13 cellular contexts compared by ENCODE assay signal in the genomic region with DNA sequence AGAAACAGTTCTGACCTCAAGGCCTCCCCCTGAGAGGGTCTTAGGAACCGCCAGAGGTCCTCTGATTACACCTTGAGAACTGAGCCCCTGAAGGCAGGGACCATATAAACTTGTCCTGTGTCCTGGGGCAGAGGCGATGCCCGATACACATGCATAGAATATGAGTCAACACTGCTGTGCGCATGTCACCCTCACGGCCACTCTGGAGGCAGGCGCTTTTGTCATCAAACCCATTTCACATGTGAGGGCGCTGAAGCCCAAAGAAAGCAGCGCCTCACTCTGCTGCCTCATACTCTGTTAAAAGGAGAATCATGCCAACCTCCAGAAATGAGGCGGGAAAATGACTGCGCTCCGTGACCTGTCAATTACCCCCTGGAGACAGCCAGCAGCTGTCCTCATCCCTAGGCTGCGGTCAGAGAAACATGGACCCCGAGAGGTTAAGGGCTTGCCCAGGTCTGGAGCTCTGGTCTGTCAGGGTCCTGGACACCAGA.
DNase-seq lines count a peak whose midpoint lies in the region; ATAC-seq, FAIRE-seq and TF ChIP-seq lines count a peak whose summit lies in the region.
"Had no signal": no experiment of that assay in that cellular context is flagged by ENCODE, and none has a peak within 500 bp of the region (broad histone marks: within the 10 kb centered on the region; RNA-seq: fewer than 3 reads in every experiment).

No MANE protein-coding gene starts in this region.

- no peak overlapping the region for H4K91ac ChIP-seq in H9 (ENCODE audit: insufficient read length, low read depth, low read length)

- H3K18ac ChIP-seq in H9 (ENCODE audit: insufficient read length, low read depth, low read length), result no peak overlapping the region

- no peak overlapping the region for H3K56ac ChIP-seq in H9 (ENCODE audit: insufficient read length, low read depth, low read length)

- H3K27ac Mint-ChIP-seq in H9, result no peak overlapping the region
- H3K27ac Mint-ChIP-seq: activated CD8-positive, alpha-beta memory T cell treated with anti-CD3 and anti-CD28 coated beads, Interleukin-2, amount 10 ng/mL, durations not matched to agents 7 days and 5 days; activated naive CD8-positive, alpha-beta T cell had no signal

- H3K4ac ChIP-seq in H9 (ENCODE audit: low read depth, low read length), result no peak overlapping the region

- H3K9me3 Mint-ChIP-seq in H9, result peaks cover 0 to 4% of the 10 kb centered on the region in 2 experiments; a peak in 2 of 5 replicates

- H3K4me2 ChIP-seq in H9 (ENCODE audit: insufficient read depth, insufficient read length, low read length), result no peak overlapping the region

- no peak overlapping the region for H2BK15ac ChIP-seq in H9 (ENCODE audit: low read depth, low read length)

- no peak for ATAC-seq in HG02623 (IDR thresholded peaks at IDR 0.05; ENCODE audit: unreplicated experiment)
- no peak for ATAC-seq in GM18502 (IDR thresholded peaks at IDR 0.05; ENCODE audit: poor library complexity, unreplicated experiment)
- ATAC-seq in HG02678 (IDR thresholded peaks at IDR 0.05; ENCODE audit: unreplicated experiment), result no peak
- ATAC-seq: activated CD8-positive, alpha-beta memory T cell treated with anti-CD3 and anti-CD28 coated beads, Interleukin-2, amount 10 ng/mL, durations not matched to agents 7 days and 5 days had no signal

- H3K9me3 ChIP-seq in H9 (ENCODE audit: control insufficient read depth, low read depth, low read length), result no peaks in the 10 kb centered on the region
- H3K9me3 ChIP-seq: esophagus muscularis mucosa had no signal

- H3K27me3 Mint-ChIP-seq in H9 (ENCODE audit: low read depth), result peaks cover 64% of the 10 kb centered on the region
- H3K27me3 Mint-ChIP-seq: activated naive CD8-positive, alpha-beta T cell had no signal

- H2BK120ac ChIP-seq in H9 (ENCODE audit: low read depth, low read length, poor library complexity, severe bottlenecking), result no peak overlapping the region

- FAIRE-seq in frontal cortex (lab: Jason Lieb, UNC), result no peak

- peaks cover 0 to 4% (median 0%) of the 10 kb centered on the region in 3 experiments; a peak in 2 of 7 replicates for H3K36me3 Mint-ChIP-seq in H9 (ENCODE audit: insufficient read depth in 1 of 3, low read depth in 3 of 3)
- H3K36me3 Mint-ChIP-seq: activated CD8-positive, alpha-beta memory T cell treated with anti-CD3 and anti-CD28 coated beads, Interleukin-2, amount 10 ng/mL, durations not matched to agents 7 days and 5 days; activated naive CD8-positive, alpha-beta T cell had no signal

- H4K20me1 ChIP-seq in H9 (ENCODE audit: control insufficient read depth, insufficient read depth, insufficient read length), result no peaks in the 10 kb centered on the region

- DNase-seq in Ammon's horn (ENCODE audit: low spot score) (peak; percentile 22), H9 (peak; percentile 16), NCI-H748 (lab: John Stamatoyannopoulos, UW; ENCODE audit: unreplicated experiment) (peak; percentile 89), islet precursor cell (peak; percentile 36), frontal cortex (ENCODE audit: low spot score in 2 of 2) (no peak)
- DNase-seq: activated CD8-positive, alpha-beta memory T cell treated with anti-CD3 and anti-CD28 coated beads, Interleukin-2, amount 10 ng/mL, durations not matched to agents 7 days and 5 days; stimulated activated CD4-positive, alpha-beta T cell treated with anti-CD3 and anti-CD28 coated beads, Interleukin-15, amount 100 ng/mL, for 24 hours; T-helper 9 cell had no signal

- H3K27ac ChIP-seq in H9 (ENCODE audit: insufficient read length, low read depth, low read length), result no peak overlapping the region
- H3K27ac ChIP-seq: esophagus muscularis mucosa had no signal

- H2BK5ac ChIP-seq in H9 (ENCODE audit: insufficient read length, low read length), result no peak overlapping the region

- no peak overlapping the region for H2BK12ac ChIP-seq in H9 (ENCODE audit: insufficient read length, low read depth, low read length)

- H3K27me3 ChIP-seq in H9 (ENCODE audit: insufficient read depth, low read length), result no peaks in the 10 kb centered on the region

- no peak overlapping the region for H2BK20ac ChIP-seq in H9 (ENCODE audit: low read depth, low read length, poor library complexity, severe bottlenecking)

- H3K14ac ChIP-seq in H9 (ENCODE audit: insufficient read depth, low read length), result no peak overlapping the region

- H2AFZ ChIP-seq in H9 (ENCODE audit: low read length), result no peak overlapping the region

- H3K79me2 ChIP-seq in H9 (ENCODE audit: insufficient read depth, low read length), result no peaks in the 10 kb centered on the region

- WGBS in H9 (ENCODE audit: extremely low coverage, insufficient read length, low lambda C conversion rate), result no CpG with 5 or more reads among the region's 13 CpGs

- H3K4me1 Mint-ChIP-seq in H9, result peaks cover 18 to 21% of the 10 kb centered on the region in 2 experiments

- TF ChIP-seq CTCF in H9 (conservative IDR thresholded peaks at IDR 0.05), result no peak

- H3K4me3 Mint-ChIP-seq in H9, result no peak overlapping the region
- H3K4me3 Mint-ChIP-seq: activated CD8-positive, alpha-beta memory T cell treated with anti-CD3 and anti-CD28 coated beads, Interleukin-2, amount 10 ng/mL, durations not matched to agents 7 days and 5 days; activated naive CD8-positive, alpha-beta T cell had no signal

- H3K4me1 ChIP-seq in H9 (ENCODE audit: insufficient read depth, low read length), result no peaks in the 10 kb centered on the region; the same call in 1 of the 2 replicates
- H3K4me1 ChIP-seq: esophagus muscularis mucosa had no signal

- no peaks in the 10 kb centered on the region for H3K79me1 ChIP-seq in H9 (ENCODE audit: insufficient read depth, low read depth, low read length, poor library complexity, severe bottlenecking)

- H3K23me2 ChIP-seq in H9 (ENCODE audit: insufficient read length, low read depth, low read length, poor library complexity, severe bottlenecking), result no peaks in the 10 kb centered on the region

- no peak overlapping the region for H3K23ac ChIP-seq in H9 (ENCODE audit: insufficient read length, low read depth, low read length)

- no peak overlapping the region for H4K5ac ChIP-seq in H9 (ENCODE audit: insufficient read length, low read depth, low read length)

- no peak overlapping the region for H2AK5ac ChIP-seq in H9 (ENCODE audit: insufficient read length, low read length)

- H3T11ph ChIP-seq in H9 (ENCODE audit: low read length), result no peak overlapping the region

- H3K9ac ChIP-seq in H9 (ENCODE audit: extremely low read depth, insufficient read length, low read length), result no peak overlapping the region

- no peak overlapping the region for H4K8ac ChIP-seq in H9 (replicated peaks; ENCODE audit: insufficient read length, low read depth, low read length)

Comparison
In these comparisons a context has a peak if more than half of its experiments do, and no peak if none do; other contexts are left out.
1. DNase-seq: peak in Ammon's horn (single experiment), H9 (single experiment), NCI-H748 (single experiment) and islet precursor cell (single experiment); none in frontal cortex (0 of 2).